23 cellular contexts compared by ENCODE assay signal in the genomic region with DNA sequence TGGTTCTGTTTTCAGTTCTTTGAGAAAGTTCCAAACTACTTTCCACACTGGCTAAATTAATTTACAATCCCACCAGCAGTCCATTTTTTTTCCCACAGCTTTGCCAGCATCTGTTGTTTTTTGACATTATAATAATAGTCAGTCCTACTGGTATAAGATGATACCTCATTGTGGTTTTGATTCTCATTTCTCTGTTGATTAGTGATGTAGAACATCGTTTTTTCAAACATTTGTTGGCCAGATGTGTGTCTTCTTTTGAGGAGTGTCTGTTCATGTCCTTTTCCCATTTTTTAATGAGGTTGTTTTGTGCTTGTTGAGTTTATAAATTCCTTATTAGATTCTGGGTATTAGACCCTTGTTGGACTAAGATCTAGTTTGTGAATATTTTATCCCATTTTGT.
"Had no signal": no experiment of that assay in that cellular context is flagged by ENCODE, and none has a peak within 500 bp of the region (broad histone marks: within the 10 kb centered on the region; RNA-seq: fewer than 3 reads in every experiment).

No MANE protein-coding gene starts in this region.

- H3K27ac ChIP-seq: epithelial cell of prostate, esophagus muscularis mucosa, gastrocnemius medialis, heart right ventricle, parathyroid adenoma, prostate gland, skin epidermis, testis, tibial nerve, upper lobe of right lung, vagina had no signal

- H3K4me1 ChIP-seq: esophagus muscularis mucosa, gastrocnemius medialis, heart right ventricle, parathyroid adenoma, prostate gland, tibial nerve, upper lobe of right lung, vagina had no signal

- H3K79me2 ChIP-seq: parathyroid adenoma had no signal

- H3K36me3 ChIP-seq: esophagus muscularis mucosa, gastrocnemius medialis, heart right ventricle, prostate gland, tibial nerve, upper lobe of right lung, vagina had no signal

- H2AFZ ChIP-seq: parathyroid adenoma had no signal

- H3K4me3 ChIP-seq: esophagus muscularis mucosa, gastrocnemius medialis, heart right ventricle, prostate gland, skin epidermis, testis, tibial nerve, upper lobe of right lung, vagina had no signal

- H3K9ac ChIP-seq: parathyroid adenoma had no signal

- DNase-seq: effector memory CD4-positive, alpha-beta T cell; gastrocnemius medialis; heart right ventricle; hypothalamus; kidney glomerular epithelial cell; mesendoderm; naive thymus-derived CD4-positive, alpha-beta T cell; nephron progenitor cell; stimulated activated CD4-positive, alpha-beta T cell treated with anti-CD3 and anti-CD28 coated beads, Interleukin-2, amount 100 ng/mL, for 24 hours; stimulated activated CD4-positive, alpha-beta T cell treated with anti-CD3 and anti-CD28 coated beads, Interleukin-4, amount 100 ng/mL, for 4 hours; stimulated activated naive B cell treated with anti-CD40 and anti-IgM and Interleukin-4, amounts not matched to agents 10 μg/mL and 1 μg/mL and 100 μg/mL, for 72 hours; stimulated activated naive CD8-positive, alpha-beta T cell treated with anti-CD3 and anti-CD28 coated beads, Interleukin-15, amount 100 ng/mL, for 72 hours; testis; upper lobe of right lung had no signal

- H3K27me3 ChIP-seq: esophagus muscularis mucosa, gastrocnemius medialis, heart right ventricle, testis, tibial nerve, upper lobe of right lung, vagina had no signal

- H3K9me3 ChIP-seq: esophagus muscularis mucosa, gastrocnemius medialis, heart right ventricle, prostate gland, testis, tibial nerve, upper lobe of right lung, vagina had no signal

- FAIRE-seq: islet of Langerhans had no signal

- ATAC-seq: gastrocnemius medialis; heart right ventricle; naive thymus-derived CD4-positive, alpha-beta T cell; sciatic nerve; stimulated activated naive B cell treated with anti-CD40 and anti-IgM and Interleukin-4, amounts not matched to agents 10 μg/mL and 1 μg/mL and 100 μg/mL, for 72 hours; stimulated activated naive CD8-positive, alpha-beta T cell treated with anti-CD3 and anti-CD28 coated beads, Interleukin-15, amount 100 ng/mL, for 72 hours; upper lobe of right lung had no signal
